Comparison of ENCODE assay signal across 1 cellular context in genomic region chr16:21263640-21264211, GRCh38.
A peak's percentile ranks its signal among the peaks of the same experiment; 100 is the strongest.
TF ChIP-seq lines count a peak whose summit lies in the region.

No MANE protein-coding gene starts in this region.

TF ChIP-seq in HepG2, 621 proteins besides CTCF, POLR2A, EP300 and RAD21 (continued from another document and continues in another):
- TF ChIP-seq HIC2 (CRISPR knock-in tag; IDR thresholded peaks at IDR 0.05; ENCODE audit: low read depth) (peak; percentile 62; the same call in 1 of the 2 replicates), POGK (CRISPR knock-in tag; conservative IDR thresholded peaks at IDR 0.05) (no peak), CCAR2 (optimal IDR thresholded peaks at IDR 0.05; ENCODE audit: low read depth, low read length) (peak; percentile 5), NCOA2 (CRISPR knock-in tag; IDR thresholded peaks at IDR 0.05) (peak; percentile 65; the same call in 1 of the 2 replicates), SIN3A (IDR thresholded peaks at IDR 0.05; ENCODE audit: borderline replicate concordance, low read depth, low read length) (peak; percentile 51; the same call in 1 of the 2 replicates), DMTF1 (CRISPR knock-in tag; IDR thresholded peaks at IDR 0.05) (0 out of 2 replicates have a peak, but pooled peaks have one; percentile 61), NPAS2 (CRISPR knock-in tag; IDR thresholded peaks at IDR 0.05; ENCODE audit: borderline replicate concordance) (no peak), ZNF143 (CRISPR knock-in tag; IDR thresholded peaks at IDR 0.05) (no peak), ZBTB49 (CRISPR knock-in tag; IDR thresholded peaks at IDR 0.05; ENCODE audit: borderline replicate concordance) (0 out of 2 replicates have a peak, but pooled peaks have one; percentile 42), ZNF431 (CRISPR knock-in tag; IDR thresholded peaks at IDR 0.05; ENCODE audit: borderline replicate concordance, low read depth) (peak; percentile 48; the same call in 1 of the 2 replicates), HDAC2 (CRISPR knock-in tag; IDR thresholded peaks at IDR 0.05) (peak; percentile 38; the same call in 1 of the 2 replicates), SOX6 (IDR thresholded peaks at IDR 0.05) (no peak), SOX6 (CRISPR knock-in tag; IDR thresholded peaks at IDR 0.05) (peak; percentile 89), HMG20A (CRISPR knock-in tag; IDR thresholded peaks at IDR 0.05; ENCODE audit: borderline replicate concordance) (peak; percentile 53; the same call in 1 of the 2 replicates), TBX2 (CRISPR knock-in tag; IDR thresholded peaks at IDR 0.05; ENCODE audit: borderline replicate concordance) (peak; percentile 46; the same call in 1 of the 2 replicates), ZNF713 (CRISPR knock-in tag; IDR thresholded peaks at IDR 0.05) (no peak), ZNF337 (CRISPR knock-in tag; IDR thresholded peaks at IDR 0.05; ENCODE audit: borderline replicate concordance, low read depth) (peak; percentile 9; the same call in 1 of the 2 replicates), ZNF251 (CRISPR knock-in tag; IDR thresholded peaks at IDR 0.05) (peak; percentile 86; the same call in 1 of the 2 replicates), ZFY (CRISPR knock-in tag; IDR thresholded peaks at IDR 0.05) (0 out of 2 replicates have a peak, but pooled peaks have one; percentile 5), SP140L (CRISPR knock-in tag; IDR thresholded peaks at IDR 0.05; ENCODE audit: borderline replicate concordance) (0 out of 2 replicates have a peak, but pooled peaks have one; percentile 48), SIN3B (IDR thresholded peaks at IDR 0.05; ENCODE audit: low read length) (0 out of 2 replicates have a peak, but pooled peaks have one; percentile 45), TFE3 (CRISPR knock-in tag; IDR thresholded peaks at IDR 0.05) (peak; percentile 27; the same call in 1 of the 2 replicates), MIER3 (CRISPR knock-in tag; IDR thresholded peaks at IDR 0.05; ENCODE audit: borderline replicate concordance) (peak; percentile 37; the same call in 1 of the 2 replicates), ZNF609 (CRISPR knock-in tag; IDR thresholded peaks at IDR 0.05; ENCODE audit: borderline replicate concordance) (0 out of 2 replicates have a peak, but pooled peaks have one; percentile 16), GFI1 (CRISPR knock-in tag; IDR thresholded peaks at IDR 0.05; ENCODE audit: borderline replicate concordance) (0 out of 2 replicates have a peak, but pooled peaks have one; percentile 32), MNT (IDR thresholded peaks at IDR 0.05) (peak; percentile 49), HIVEP1 (CRISPR knock-in tag; IDR thresholded peaks at IDR 0.05) (peak; percentile 69; the same call in 1 of the 2 replicates), ZKSCAN1 (IDR thresholded peaks at IDR 0.05; ENCODE audit: low read length) (no peak), ZNF331 (CRISPR knock-in tag; IDR thresholded peaks at IDR 0.05) (0 out of 2 replicates have a peak, but pooled peaks have one; percentile 27), PLRG1 (conservative IDR thresholded peaks at IDR 0.05) (no peak), MXD4 (CRISPR knock-in tag; IDR thresholded peaks at IDR 0.05) (peak; percentile 82), SNAI1 (CRISPR knock-in tag; IDR thresholded peaks at IDR 0.05; ENCODE audit: borderline replicate concordance) (0 out of 2 replicates have a peak, but pooled peaks have one; percentile 69), EHMT2 (IDR thresholded peaks at IDR 0.05; ENCODE audit: borderline replicate concordance, low read depth, low read length) (peak; percentile 72; the same call in 1 of the 2 replicates), ZEB1 (IDR thresholded peaks at IDR 0.05; ENCODE audit: insufficient replicate concordance, low read depth) (no peak), ARID5B (CRISPR knock-in tag; IDR thresholded peaks at IDR 0.05) (peak; percentile 56), POLR2AphosphoS5 (IDR thresholded peaks at IDR 0.05; ENCODE audit: low read depth, low read length) (peak; percentile 26; the same call in 1 of the 2 replicates)
